In genomic region chr3:87626471-87626995, GRCh38 we compare ENCODE assay signal across 1 cellular context.
TF ChIP-seq lines count a peak whose summit lies in the region.

No MANE protein-coding gene starts in this region.

TF ChIP-seq in K562, 482 proteins besides CTCF, POLR2A, EP300 and RAD21 (continued from another document):
- peak; percentile 57 for TF ChIP-seq ZBTB40 (IDR thresholded peaks at IDR 0.05)
- no peak for TF ChIP-seq ZBTB40 (CRISPR knock-in tag; IDR thresholded peaks at IDR 0.05)
